1 cellular context compared by ENCODE assay signal in the genomic region with DNA sequence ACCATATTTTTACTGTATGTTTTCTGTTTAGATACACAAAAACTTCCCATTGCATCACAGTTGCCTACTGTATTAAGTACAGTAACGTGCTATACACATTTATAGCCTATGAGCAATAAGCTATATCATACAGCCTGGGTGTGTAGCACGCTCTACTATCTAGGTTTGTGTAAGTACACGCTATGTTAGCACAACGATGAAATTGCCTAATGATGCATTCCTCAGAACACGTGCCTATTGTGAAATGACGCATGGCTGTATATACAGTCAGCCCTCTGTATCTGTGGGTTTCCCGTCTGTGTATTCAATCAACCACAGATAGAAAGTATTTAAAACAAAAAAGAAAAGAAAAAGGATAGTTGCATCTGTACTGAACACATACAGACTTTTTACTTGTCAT.
TF ChIP-seq lines count a peak whose summit lies in the region.

No MANE protein-coding gene starts in this region.

TF ChIP-seq in HepG2, 621 proteins besides CTCF, POLR2A, EP300 and RAD21 (continued from another document and continues in another):
- TF ChIP-seq, protein P1, sequence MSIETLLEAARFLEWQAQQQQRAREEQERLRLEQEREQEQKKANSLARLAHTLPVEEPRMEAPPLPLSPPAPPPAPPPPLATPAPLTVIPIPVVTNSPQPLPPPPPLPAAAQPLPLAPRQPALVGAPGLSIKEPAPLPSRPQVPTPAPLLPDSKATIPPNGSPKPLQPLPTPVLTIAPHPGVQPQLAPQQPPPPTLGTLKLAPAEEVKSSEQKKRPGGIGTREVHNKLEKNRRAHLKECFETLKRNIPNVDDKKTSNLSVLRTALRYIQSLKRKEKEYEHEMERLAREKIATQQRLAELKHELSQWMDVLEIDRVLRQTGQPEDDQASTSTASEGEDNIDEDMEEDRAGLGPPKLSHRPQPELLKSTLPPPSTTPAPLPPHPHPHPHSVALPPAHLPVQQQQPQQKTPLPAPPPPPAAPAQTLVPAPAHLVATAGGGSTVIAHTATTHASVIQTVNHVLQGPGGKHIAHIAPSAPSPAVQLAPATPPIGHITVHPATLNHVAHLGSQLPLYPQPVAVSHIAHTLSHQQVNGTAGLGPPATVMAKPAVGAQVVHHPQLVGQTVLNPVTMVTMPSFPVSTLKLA (IDR thresholded peaks at IDR 0.05): peak; percentile 92
- TF ChIP-seq ZNF546 (CRISPR knock-in tag; conservative IDR thresholded peaks at IDR 0.05) (no peak), FOXA1 (IDR thresholded peaks at IDR 0.05) (no peak), FOXA1 (CRISPR knock-in tag; IDR thresholded peaks at IDR 0.05) (peak; percentile 34; the same call in 1 of the 2 replicates), MLX (CRISPR knock-in tag; IDR thresholded peaks at IDR 0.05) (0 out of 2 replicates have a peak, but pooled peaks have one; percentile 30), CEBPB (IDR thresholded peaks at IDR 0.05; ENCODE audit: borderline replicate concordance, low read depth, low read length) (peak; percentile 87), ZNF543 (CRISPR knock-in tag; IDR thresholded peaks at IDR 0.05) (no peak), ZNF609 (CRISPR knock-in tag; IDR thresholded peaks at IDR 0.05; ENCODE audit: borderline replicate concordance) (no peak), SOX13 (IDR thresholded peaks at IDR 0.05) (no peak), SOX13 (CRISPR knock-in tag; conservative IDR thresholded peaks at IDR 0.05 in 1 of 2, IDR thresholded peaks at IDR 0.05 in 1 of 2) (peak in 1 of 2 experiments; percentile 50; a peak in 1 of 4 replicates), MAX (IDR thresholded peaks at IDR 0.05) (0 out of 2 replicates have a peak, but pooled peaks have one; percentile 14), WIZ (CRISPR knock-in tag; IDR thresholded peaks at IDR 0.05) (no peak), ZNF574 (CRISPR knock-in tag; IDR thresholded peaks at IDR 0.05) (no peak), ZNF296 (CRISPR knock-in tag; conservative IDR thresholded peaks at IDR 0.05) (no peak), FOXA3 (CRISPR knock-in tag; IDR thresholded peaks at IDR 0.05) (0 out of 2 replicates have a peak, but pooled peaks have one; percentile 25), AHDC1 (CRISPR knock-in tag; IDR thresholded peaks at IDR 0.05; ENCODE audit: borderline replicate concordance) (no peak), TEAD3 (CRISPR knock-in tag; optimal IDR thresholded peaks at IDR 0.05; ENCODE audit: borderline replicate concordance) (peak; percentile 28), MLXIP (CRISPR knock-in tag; IDR thresholded peaks at IDR 0.05; ENCODE audit: borderline replicate concordance) (0 out of 2 replicates have a peak, but pooled peaks have one; percentile 29), GATAD2A (CRISPR knock-in tag; IDR thresholded peaks at IDR 0.05) (0 out of 2 replicates have a peak, but pooled peaks have one; percentile 17), ZBTB21 (CRISPR knock-in tag; IDR thresholded peaks at IDR 0.05) (no peak), FOSL2 (CRISPR knock-in tag; IDR thresholded peaks at IDR 0.05) (peak; percentile 51), CEBPG (CRISPR knock-in tag; IDR thresholded peaks at IDR 0.05) (peak; percentile 59)
- TF ChIP-seq, protein P2, sequence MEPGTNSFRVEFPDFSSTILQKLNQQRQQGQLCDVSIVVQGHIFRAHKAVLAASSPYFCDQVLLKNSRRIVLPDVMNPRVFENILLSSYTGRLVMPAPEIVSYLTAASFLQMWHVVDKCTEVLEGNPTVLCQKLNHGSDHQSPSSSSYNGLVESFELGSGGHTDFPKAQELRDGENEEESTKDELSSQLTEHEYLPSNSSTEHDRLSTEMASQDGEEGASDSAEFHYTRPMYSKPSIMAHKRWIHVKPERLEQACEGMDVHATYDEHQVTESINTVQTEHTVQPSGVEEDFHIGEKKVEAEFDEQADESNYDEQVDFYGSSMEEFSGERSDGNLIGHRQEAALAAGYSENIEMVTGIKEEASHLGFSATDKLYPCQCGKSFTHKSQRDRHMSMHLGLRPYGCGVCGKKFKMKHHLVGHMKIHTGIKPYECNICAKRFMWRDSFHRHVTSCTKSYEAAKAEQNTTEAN (CRISPR knock-in tag; conservative IDR thresholded peaks at IDR 0.05): 0 out of 2 replicates have a peak, but pooled peaks have one; percentile 28
- TF ChIP-seq, protein P3, sequence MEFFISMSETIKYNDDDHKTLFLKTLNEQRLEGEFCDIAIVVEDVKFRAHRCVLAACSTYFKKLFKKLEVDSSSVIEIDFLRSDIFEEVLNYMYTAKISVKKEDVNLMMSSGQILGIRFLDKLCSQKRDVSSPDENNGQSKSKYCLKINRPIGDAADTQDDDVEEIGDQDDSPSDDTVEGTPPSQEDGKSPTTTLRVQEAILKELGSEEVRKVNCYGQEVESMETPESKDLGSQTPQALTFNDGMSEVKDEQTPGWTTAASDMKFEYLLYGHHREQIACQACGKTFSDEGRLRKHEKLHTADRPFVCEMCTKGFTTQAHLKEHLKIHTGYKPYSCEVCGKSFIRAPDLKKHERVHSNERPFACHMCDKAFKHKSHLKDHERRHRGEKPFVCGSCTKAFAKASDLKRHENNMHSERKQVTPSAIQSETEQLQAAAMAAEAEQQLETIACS (CRISPR knock-in tag; IDR thresholded peaks at IDR 0.05): no peak
- TF ChIP-seq, protein P4, sequence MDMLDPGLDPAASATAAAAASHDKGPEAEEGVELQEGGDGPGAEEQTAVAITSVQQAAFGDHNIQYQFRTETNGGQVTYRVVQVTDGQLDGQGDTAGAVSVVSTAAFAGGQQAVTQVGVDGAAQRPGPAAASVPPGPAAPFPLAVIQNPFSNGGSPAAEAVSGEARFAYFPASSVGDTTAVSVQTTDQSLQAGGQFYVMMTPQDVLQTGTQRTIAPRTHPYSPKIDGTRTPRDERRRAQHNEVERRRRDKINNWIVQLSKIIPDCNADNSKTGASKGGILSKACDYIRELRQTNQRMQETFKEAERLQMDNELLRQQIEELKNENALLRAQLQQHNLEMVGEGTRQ (IDR thresholded peaks at IDR 0.05; ENCODE audit: low read depth, low read length): 0 out of 2 replicates have a peak, but pooled peaks have one; percentile 7
- TF ChIP-seq, protein P4 (CRISPR knock-in tag; IDR thresholded peaks at IDR 0.05; ENCODE audit: borderline replicate concordance): no peak
